In genomic region chr10:99732033-99732912, GRCh38 we compare ENCODE assay signal across 1 cellular context.
TF ChIP-seq lines count a peak whose summit lies in the region.

Gene COX15, minus strand, starts transcription at chr10:99732127. Its CDS starts 78 bp downstream, at chr10:99732049.
Gene CUTC, plus strand, starts transcription at chr10:99732234. Its CDS starts 115 bp downstream, at chr10:99732349.

TF ChIP-seq in HepG2, 621 proteins besides CTCF, POLR2A, EP300 and RAD21 (continued from another document and continues in another):
- TF ChIP-seq, protein P1, sequence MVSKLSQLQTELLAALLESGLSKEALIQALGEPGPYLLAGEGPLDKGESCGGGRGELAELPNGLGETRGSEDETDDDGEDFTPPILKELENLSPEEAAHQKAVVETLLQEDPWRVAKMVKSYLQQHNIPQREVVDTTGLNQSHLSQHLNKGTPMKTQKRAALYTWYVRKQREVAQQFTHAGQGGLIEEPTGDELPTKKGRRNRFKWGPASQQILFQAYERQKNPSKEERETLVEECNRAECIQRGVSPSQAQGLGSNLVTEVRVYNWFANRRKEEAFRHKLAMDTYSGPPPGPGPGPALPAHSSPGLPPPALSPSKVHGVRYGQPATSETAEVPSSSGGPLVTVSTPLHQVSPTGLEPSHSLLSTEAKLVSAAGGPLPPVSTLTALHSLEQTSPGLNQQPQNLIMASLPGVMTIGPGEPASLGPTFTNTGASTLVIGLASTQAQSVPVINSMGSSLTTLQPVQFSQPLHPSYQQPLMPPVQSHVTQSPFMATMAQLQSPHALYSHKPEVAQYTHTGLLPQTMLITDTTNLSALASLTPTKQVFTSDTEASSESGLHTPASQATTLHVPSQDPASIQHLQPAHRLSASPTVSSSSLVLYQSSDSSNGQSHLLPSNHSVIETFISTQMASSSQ (IDR thresholded peaks at IDR 0.05; ENCODE audit: low read depth), result no peak
- TF ChIP-seq, protein P1 (CRISPR knock-in tag; IDR thresholded peaks at IDR 0.05; ENCODE audit: borderline replicate concordance), result peak; percentile 50; the same call in 1 of the 2 replicates
- TF ChIP-seq SP1 (IDR thresholded peaks at IDR 0.05), result no peak
- TF ChIP-seq SP1 (CRISPR knock-in tag; IDR thresholded peaks at IDR 0.05), result peak; percentile 56
- TF ChIP-seq KAT7 (CRISPR knock-in tag; IDR thresholded peaks at IDR 0.05; ENCODE audit: borderline replicate concordance), result peak; percentile 70
- TF ChIP-seq, protein P2, sequence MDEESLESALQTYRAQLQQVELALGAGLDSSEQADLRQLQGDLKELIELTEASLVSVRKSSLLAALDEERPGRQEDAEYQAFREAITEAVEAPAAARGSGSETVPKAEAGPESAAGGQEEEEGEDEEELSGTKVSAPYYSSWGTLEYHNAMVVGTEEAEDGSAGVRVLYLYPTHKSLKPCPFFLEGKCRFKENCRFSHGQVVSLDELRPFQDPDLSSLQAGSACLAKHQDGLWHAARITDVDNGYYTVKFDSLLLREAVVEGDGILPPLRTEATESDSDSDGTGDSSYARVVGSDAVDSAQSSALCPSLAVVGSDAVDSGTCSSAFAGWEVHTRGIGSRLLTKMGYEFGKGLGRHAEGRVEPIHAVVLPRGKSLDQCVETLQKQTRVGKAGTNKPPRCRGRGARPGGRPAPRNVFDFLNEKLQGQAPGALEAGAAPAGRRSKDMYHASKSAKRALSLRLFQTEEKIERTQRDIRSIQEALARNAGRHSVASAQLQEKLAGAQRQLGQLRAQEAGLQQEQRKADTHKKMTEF (CRISPR knock-in tag; IDR thresholded peaks at IDR 0.05), result peak; percentile 78
- peak; percentile 63; the same call in 1 of the 2 replicates for TF ChIP-seq FOXA3 (CRISPR knock-in tag; IDR thresholded peaks at IDR 0.05)
- TF ChIP-seq ZNF350 (CRISPR knock-in tag; IDR thresholded peaks at IDR 0.05; ENCODE audit: borderline replicate concordance, low read depth), result peak; percentile 66; the same call in 1 of the 2 replicates
- 0 out of 2 replicates have a peak, but pooled peaks have one; percentile 11 for TF ChIP-seq MIER2 (CRISPR knock-in tag; IDR thresholded peaks at IDR 0.05)
- no peak; the same call in 1 of the 2 replicates for TF ChIP-seq BRD4 (CRISPR knock-in tag; IDR thresholded peaks at IDR 0.05)
- 0 out of 2 replicates have a peak, but pooled peaks have one; percentile 40 for TF ChIP-seq PHF21A (CRISPR knock-in tag; IDR thresholded peaks at IDR 0.05)
- TF ChIP-seq DMAP1 (CRISPR knock-in tag; IDR thresholded peaks at IDR 0.05), result peak; percentile 98
- no peak for TF ChIP-seq ZNF10 (CRISPR knock-in tag; IDR thresholded peaks at IDR 0.05; ENCODE audit: borderline replicate concordance, low read depth)
- no peak; the same call in 1 of the 2 replicates for TF ChIP-seq ZBTB20 (CRISPR knock-in tag; IDR thresholded peaks at IDR 0.05; ENCODE audit: borderline replicate concordance, low read depth)
- no peak for TF ChIP-seq HMG20B (CRISPR knock-in tag; conservative IDR thresholded peaks at IDR 0.05)
- TF ChIP-seq SAP130 (CRISPR knock-in tag; IDR thresholded peaks at IDR 0.05; ENCODE audit: low read depth), result peak; percentile 96
- TF ChIP-seq SAFB2 (CRISPR knock-in tag; IDR thresholded peaks at IDR 0.05; ENCODE audit: borderline replicate concordance, low read depth), result peak; percentile 77; the same call in 1 of the 2 replicates
- peak; percentile 61; the same call in 1 of the 2 replicates for TF ChIP-seq MXD1 (CRISPR knock-in tag; IDR thresholded peaks at IDR 0.05)
- TF ChIP-seq, protein P3, sequence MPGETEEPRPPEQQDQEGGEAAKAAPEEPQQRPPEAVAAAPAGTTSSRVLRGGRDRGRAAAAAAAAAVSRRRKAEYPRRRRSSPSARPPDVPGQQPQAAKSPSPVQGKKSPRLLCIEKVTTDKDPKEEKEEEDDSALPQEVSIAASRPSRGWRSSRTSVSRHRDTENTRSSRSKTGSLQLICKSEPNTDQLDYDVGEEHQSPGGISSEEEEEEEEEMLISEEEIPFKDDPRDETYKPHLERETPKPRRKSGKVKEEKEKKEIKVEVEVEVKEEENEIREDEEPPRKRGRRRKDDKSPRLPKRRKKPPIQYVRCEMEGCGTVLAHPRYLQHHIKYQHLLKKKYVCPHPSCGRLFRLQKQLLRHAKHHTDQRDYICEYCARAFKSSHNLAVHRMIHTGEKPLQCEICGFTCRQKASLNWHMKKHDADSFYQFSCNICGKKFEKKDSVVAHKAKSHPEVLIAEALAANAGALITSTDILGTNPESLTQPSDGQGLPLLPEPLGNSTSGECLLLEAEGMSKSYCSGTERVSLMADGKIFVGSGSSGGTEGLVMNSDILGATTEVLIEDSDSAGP (CRISPR knock-in tag; IDR thresholded peaks at IDR 0.05; ENCODE audit: borderline replicate concordance), result peak; percentile 85
- no peak for TF ChIP-seq ZNF550 (CRISPR knock-in tag; IDR thresholded peaks at IDR 0.05; ENCODE audit: borderline replicate concordance)
- TF ChIP-seq, protein P4, sequence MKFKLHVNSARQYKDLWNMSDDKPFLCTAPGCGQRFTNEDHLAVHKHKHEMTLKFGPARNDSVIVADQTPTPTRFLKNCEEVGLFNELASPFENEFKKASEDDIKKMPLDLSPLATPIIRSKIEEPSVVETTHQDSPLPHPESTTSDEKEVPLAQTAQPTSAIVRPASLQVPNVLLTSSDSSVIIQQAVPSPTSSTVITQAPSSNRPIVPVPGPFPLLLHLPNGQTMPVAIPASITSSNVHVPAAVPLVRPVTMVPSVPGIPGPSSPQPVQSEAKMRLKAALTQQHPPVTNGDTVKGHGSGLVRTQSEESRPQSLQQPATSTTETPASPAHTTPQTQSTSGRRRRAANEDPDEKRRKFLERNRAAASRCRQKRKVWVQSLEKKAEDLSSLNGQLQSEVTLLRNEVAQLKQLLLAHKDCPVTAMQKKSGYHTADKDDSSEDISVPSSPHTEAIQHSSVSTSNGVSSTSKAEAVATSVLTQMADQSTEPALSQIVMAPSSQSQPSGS (CRISPR knock-in tag; IDR thresholded peaks at IDR 0.05), result peak; percentile 76
- TF ChIP-seq NCOR1 (IDR thresholded peaks at IDR 0.05; ENCODE audit: borderline replicate concordance, low read length), result peak; percentile 50; the same call in 1 of the 2 replicates
- TF ChIP-seq POLR2G (IDR thresholded peaks at IDR 0.05; ENCODE audit: low read depth, low read length), result peak; percentile 96
- no peak for TF ChIP-seq ETV6 (CRISPR knock-in tag; conservative IDR thresholded peaks at IDR 0.05)
- TF ChIP-seq RFXAP (CRISPR knock-in tag; IDR thresholded peaks at IDR 0.05; ENCODE audit: borderline replicate concordance), result no peak; the same call in 1 of the 2 replicates
- no peak for TF ChIP-seq ZBTB1 (CRISPR knock-in tag; IDR thresholded peaks at IDR 0.05; ENCODE audit: borderline replicate concordance)
- no peak for TF ChIP-seq ZBTB7B (CRISPR knock-in tag; IDR thresholded peaks at IDR 0.05)
- peak; percentile 18; the same call in 1 of the 2 replicates for TF ChIP-seq HOXA3 (CRISPR knock-in tag; IDR thresholded peaks at IDR 0.05)
- TF ChIP-seq ZNF781 (CRISPR knock-in tag; IDR thresholded peaks at IDR 0.05; ENCODE audit: borderline replicate concordance, not compliant biosample characterization), result peak; percentile 80
- no peak for TF ChIP-seq NFIC (IDR thresholded peaks at IDR 0.05; ENCODE audit: low read length)
- peak; percentile 76 for TF ChIP-seq KMT2A (CRISPR knock-in tag; IDR thresholded peaks at IDR 0.05)
- peak; percentile 71; the same call in 1 of the 2 replicates for TF ChIP-seq ZNF616 (CRISPR knock-in tag; IDR thresholded peaks at IDR 0.05; ENCODE audit: low read depth)
- no peak for TF ChIP-seq ZFP1 (CRISPR knock-in tag; IDR thresholded peaks at IDR 0.05)
- TF ChIP-seq SRF (IDR thresholded peaks at IDR 0.05; ENCODE audit: low read depth, low read length), result no peak
- peak; percentile 91 for TF ChIP-seq GATAD1 (CRISPR knock-in tag; IDR thresholded peaks at IDR 0.05)
- peak; percentile 40; the same call in 1 of the 2 replicates for TF ChIP-seq ZNF512B (CRISPR knock-in tag; IDR thresholded peaks at IDR 0.05; ENCODE audit: borderline replicate concordance)
- TF ChIP-seq HMGXB4 (CRISPR knock-in tag; IDR thresholded peaks at IDR 0.05; ENCODE audit: borderline replicate concordance in 1 of 2, low read depth in 1 of 2), result peak; percentile 78 to 87; a peak in 3 of 4 replicates
- 0 out of 2 replicates have a peak, but pooled peaks have one; percentile 7 for TF ChIP-seq ZNF652 (CRISPR knock-in tag; IDR thresholded peaks at IDR 0.05; ENCODE audit: borderline replicate concordance, low read depth)
- peak; percentile 79 for TF ChIP-seq PHF8 (CRISPR knock-in tag; IDR thresholded peaks at IDR 0.05)
- no peak for TF ChIP-seq ZNF460 (CRISPR knock-in tag; IDR thresholded peaks at IDR 0.05; ENCODE audit: borderline replicate concordance)
- peak; percentile 54 for TF ChIP-seq ZNF331 (CRISPR knock-in tag; IDR thresholded peaks at IDR 0.05)
- peak; percentile 56 for TF ChIP-seq POGZ (CRISPR knock-in tag; IDR thresholded peaks at IDR 0.05)
- peak; percentile 78 for TF ChIP-seq UBTF (CRISPR knock-in tag; IDR thresholded peaks at IDR 0.05)
- TF ChIP-seq ZNF101 (CRISPR knock-in tag; IDR thresholded peaks at IDR 0.05; ENCODE audit: borderline replicate concordance, low read depth), result no peak
- TF ChIP-seq, protein P5, sequence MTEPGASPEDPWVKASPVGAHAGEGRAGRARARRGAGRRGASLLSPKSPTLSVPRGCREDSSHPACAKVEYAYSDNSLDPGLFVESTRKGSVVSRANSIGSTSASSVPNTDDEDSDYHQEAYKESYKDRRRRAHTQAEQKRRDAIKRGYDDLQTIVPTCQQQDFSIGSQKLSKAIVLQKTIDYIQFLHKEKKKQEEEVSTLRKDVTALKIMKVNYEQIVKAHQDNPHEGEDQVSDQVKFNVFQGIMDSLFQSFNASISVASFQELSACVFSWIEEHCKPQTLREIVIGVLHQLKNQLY (CRISPR knock-in tag; IDR thresholded peaks at IDR 0.05), result no peak; the same call in none of the 2 replicates
